In the genomic region with DNA sequence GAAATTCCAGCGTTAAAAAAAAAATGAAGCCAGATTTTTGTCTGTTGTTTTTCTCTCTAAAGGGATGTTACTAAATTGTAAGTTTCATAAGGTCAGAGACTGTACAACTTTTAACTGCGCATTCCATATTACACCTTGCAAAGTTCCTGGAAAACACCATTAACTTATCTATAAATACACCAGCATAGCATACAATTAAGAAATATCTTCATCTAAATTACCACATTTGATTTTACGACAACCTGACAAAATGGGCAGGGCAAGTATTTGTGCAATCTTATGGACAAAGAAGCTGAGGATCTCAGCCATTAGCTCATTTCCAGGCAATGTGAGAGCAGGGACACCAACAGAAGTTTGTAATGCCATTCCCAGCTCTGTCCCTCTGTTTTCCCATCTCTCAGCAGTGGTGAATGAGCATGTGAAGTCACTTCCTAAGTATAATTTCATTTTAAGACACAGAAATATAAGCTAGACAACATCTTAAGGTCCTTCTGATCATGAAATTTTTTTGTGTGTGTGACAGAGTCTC, we compare ENCODE assay signal across 23 cellular contexts. TPM values are rescaled to one million over a fixed set of nuclear protein-coding genes. Genes with fewer than 3 reads are reported as not detected.
DNase-seq lines count a peak whose midpoint lies in the region; ATAC-seq, FAIRE-seq and TF ChIP-seq lines count a peak whose summit lies in the region.
"Had no signal": no experiment of that assay in that cellular context is flagged by ENCODE, and none has a peak within 500 bp of the region (broad histone marks: within the 10 kb centered on the region; RNA-seq: fewer than 3 reads in every experiment).

No MANE protein-coding gene starts in this region.

- no peak overlapping the region for H3K27ac ChIP-seq in GM23248
- no peak overlapping the region for H3K27ac ChIP-seq in brain microvascular endothelial cell
- H3K27ac ChIP-seq in small intestine (ENCODE audit: low read depth in 1 of 2, low read length in 1 of 2) = no peak overlapping the region
- H3K27ac ChIP-seq in CD4-positive, alpha-beta T cell (ENCODE audit: low read depth, low read length) = no peak overlapping the region

- POLR2A ChIA-PET in CD4-positive, alpha-beta T cell (lab: Charles Lee) = no interaction called here

- no peak overlapping the region for H3K9ac ChIP-seq in GM23248

- TF ChIP-seq CTCF in brain microvascular endothelial cell (IDR thresholded peaks at IDR 0.05; ENCODE audit: low read depth, low read length, missing control alignments) (no peak), fibroblast of villous mesenchyme (IDR thresholded peaks at IDR 0.05; ENCODE audit: insufficient read depth, low read depth, low read length) (no peak)
- TF ChIP-seq CTCF in CD4-positive, alpha-beta T cell (IDR thresholded peaks at IDR 0.05) = no peak

- H3K27me3 ChIP-seq in GM23248 (replicated peaks; ENCODE audit: insufficient read depth) = no peaks in the 10 kb centered on the region
- H3K27me3 ChIP-seq in brain microvascular endothelial cell (replicated peaks) = no peaks in the 10 kb centered on the region
- no peaks in the 10 kb centered on the region for H3K27me3 ChIP-seq in small intestine (ENCODE audit: control insufficient read depth in 2 of 2, insufficient read depth in 2 of 2, low read length in 2 of 2)
- H3K27me3 ChIP-seq in CD4-positive, alpha-beta T cell (ENCODE audit: control insufficient read depth, insufficient read depth, low read length) = no peaks in the 10 kb centered on the region

- WGBS in GM23248 (ENCODE audit: low coverage in 1 of 2, low lambda C conversion rate in 2 of 2, missing lambda C conversion rate in 2 of 2), 2 experiments = 87% methylated on average over 3 of the region's 3 CpGs
- WGBS in small intestine, 3 donors = 29 to 69% (median 49%) methylated on average over 3 of the region's 3 CpGs

- peaks cover 6% of the 10 kb centered on the region; the same call in 1 of the 2 replicates for H3K4me1 ChIP-seq in GM23248 (ENCODE audit: insufficient read depth)
- H3K4me1 ChIP-seq in small intestine (ENCODE audit: control insufficient read depth in 2 of 2, insufficient read depth in 1 of 2, low read depth in 1 of 2, low read length in 1 of 2) = no peaks in the 10 kb centered on the region
- H3K4me1 ChIP-seq: BE2C had no signal

- no peak for FAIRE-seq in small intestine (lab: Jason Lieb, UNC)
- FAIRE-seq: H1 had no signal

- H3K36me3 ChIP-seq in GM23248 (ENCODE audit: low read depth) (no peaks in the 10 kb centered on the region), brain microvascular endothelial cell (replicated peaks) (no peaks in the 10 kb centered on the region), small intestine (ENCODE audit: control insufficient read depth in 2 of 2, insufficient read depth in 2 of 2, low read length in 2 of 2) (no peaks in the 10 kb centered on the region)
- H3K36me3 ChIP-seq: BE2C had no signal

- in situ Hi-C loops in GM23248 (cut with MboI) (no loop called here), brain microvascular endothelial cell (cut with HindIII; ENCODE audit: low pct_ligation_motif_present, low sequenced_read_pairs) (no loop called here)

- H3K9me3 Mint-ChIP-seq in CD4-positive, alpha-beta T cell = no peaks in the 10 kb centered on the region
- H3K9me3 Mint-ChIP-seq: CD8-positive, alpha-beta memory T cell had no signal

- CTCF ChIA-PET in CD4-positive, alpha-beta T cell (lab: Charles Lee) = interaction anchor here (1.4 kb wide), 1 partner anchor 10 kb away, joined by 4 read pairs; no protein-coding TSS in a partner anchor

- DNase-seq in GM23248 (peak; percentile 14), brain microvascular endothelial cell (peak; percentile 13), fibroblast of villous mesenchyme (ENCODE audit: low read depth) (peak; percentile 34), small intestine (peak; percentile 3)
- DNase-seq in CD4-positive, alpha-beta T cell = no peak
- DNase-seq: BE2C; CD8-positive, alpha-beta memory T cell; DMS79 treated with DMSO at 0.1 percent for 48 hours; GDM1; IMR-90; Karpas-422; NCI-H1105 treated with DMSO at 0.1 percent for 48 hours; NCI-H1694 treated with DMSO at 0.1 percent for 48 hours; NCI-H2107; NCI-H446; NCI-H69; SHP77 treated with DMSO at 0.1 percent for 48 hours had no signal

- no peak overlapping the region for H3K4me3 ChIP-seq in GM23248
- H3K4me3 ChIP-seq in brain microvascular endothelial cell (ENCODE audit: low read depth, low read length) = no peak overlapping the region
- no peak overlapping the region for H3K4me3 ChIP-seq in fibroblast of villous mesenchyme (ENCODE audit: low read depth, low read length)
- no peak overlapping the region for H3K4me3 ChIP-seq in small intestine (ENCODE audit: low read depth in 1 of 2, low read length in 2 of 2)

- H3K36me3 Mint-ChIP-seq in CD4-positive, alpha-beta T cell (ENCODE audit: low read depth) = no peaks in the 10 kb centered on the region
- H3K36me3 Mint-ChIP-seq: CD8-positive, alpha-beta memory T cell had no signal

- no peaks in the 10 kb centered on the region for H3K79me2 ChIP-seq in GM23248 (ENCODE audit: insufficient read depth)

- peak overlapping the region; percentile 7 for H3K4me2 ChIP-seq in GM23248 (ENCODE audit: unreplicated experiment)

- ATAC-seq in CD4-positive, alpha-beta T cell (ENCODE audit: poor library complexity) = no peak
- ATAC-seq in HG03159 (IDR thresholded peaks at IDR 0.05; ENCODE audit: unreplicated experiment) = no peak
- no peak for ATAC-seq in HG03175 (IDR thresholded peaks at IDR 0.05; ENCODE audit: unreplicated experiment)

- H4K20me1 ChIP-seq in GM23248 (ENCODE audit: insufficient read depth) = no peaks in the 10 kb centered on the region

- H3K4me3 Mint-ChIP-seq in CD4-positive, alpha-beta T cell = no peak overlapping the region
- H3K4me3 Mint-ChIP-seq: CD8-positive, alpha-beta memory T cell had no signal

- H3K9me3 ChIP-seq in GM23248 (ENCODE audit: low read depth) (no peaks in the 10 kb centered on the region), small intestine (ENCODE audit: control insufficient read depth, low read depth) (no peaks in the 10 kb centered on the region)
- no peaks in the 10 kb centered on the region for H3K9me3 ChIP-seq in CD4-positive, alpha-beta T cell (ENCODE audit: control insufficient read depth, low read length)
- H3K9me3 ChIP-seq: BE2C had no signal

- no peaks in the 10 kb centered on the region for H3F3A ChIP-seq in GM23248 (ENCODE audit: insufficient read depth)

- intact Hi-C loops in CD4-positive, alpha-beta T cell (cut with DNase I, micrococcal nuclease) = no loop called here

- peak overlapping the region; percentile 56 for H2AFZ ChIP-seq in GM23248

- no peaks in the 10 kb centered on the region for H3K27me3 Mint-ChIP-seq in CD4-positive, alpha-beta T cell

- no peaks in the 10 kb centered on the region for H3K9me2 ChIP-seq in GM23248 (ENCODE audit: insufficient read depth)

- no peak overlapping the region for H3K27ac Mint-ChIP-seq in CD4-positive, alpha-beta T cell

- peaks cover 7% of the 10 kb centered on the region for H3K4me1 Mint-ChIP-seq in CD4-positive, alpha-beta T cell (ENCODE audit: low read depth)

RNA-seq across cellular contexts. Expression of a gene that starts 12.9 kb away (rescaled TPM):
- total RNA-seq in GM23248 (2014; rRNA removed; shearing (Covaris generic)) = not detected in 2 replicates
- not detected in 2 replicates for polyA plus RNA-seq in GM23248 (2016; fragmentation: Nextera tagmentation; extraction: Ambion mirVana)
- not detected in 2 replicates for total RNA-seq in fibroblast of villous mesenchyme
- not detected for polyA plus RNA-seq in small intestine
- total RNA-seq in CD4-positive, alpha-beta T cell = under 1 TPM; 0.11 to 0.22 TPM
- total RNA-seq: CD8-positive, alpha-beta memory T cell; H1; HT1080; IMR-90; OCI-LY7; RPMI7951 had no signal
- polyA plus RNA-seq: CD8-positive, alpha-beta memory T cell; H1; IMR-90 had no signal

Comparison
In these comparisons a context has a peak if more than half of its experiments do, and no peak if none do; other contexts are left out.
1. DNase-seq: peak in GM23248 (single experiment), brain microvascular endothelial cell (single experiment), fibroblast of villous mesenchyme (single experiment) and small intestine (single experiment); none in CD4-positive, alpha-beta T cell (0 of 10).